8 cellular contexts compared by ENCODE assay signal in genomic region chr13:79405831-79406596, GRCh38. TPM values are rescaled to one million over a fixed set of nuclear protein-coding genes. Genes with fewer than 3 reads are reported as not detected.
A peak's percentile ranks its signal among the peaks of the same experiment; 100 is the strongest.
DNase-seq lines count a peak whose midpoint lies in the region; TF ChIP-seq lines count a peak whose summit lies in the region.

Gene RBM26, minus strand, starts transcription at chr13:79406255. Its CDS starts 481 bp downstream, at chr13:79405774.

- H3K18ac ChIP-seq in mesendoderm (ENCODE audit: low read length) = peak within 1 kb of the TSS; percentile 95

- H4K5ac ChIP-seq in mesendoderm (ENCODE audit: low read length) = no peak within 1 kb of the TSS

- peak within 1 kb of the TSS; percentile 76 for H2BK120ac ChIP-seq in mesendoderm (ENCODE audit: low read depth, low read length)

- H3K4ac ChIP-seq in mesendoderm (ENCODE audit: low read depth, low read length) = peak within 1 kb of the TSS; percentile 82

- H4K8ac ChIP-seq in mesendoderm (ENCODE audit: low read depth, low read length) = peak within 1 kb of the TSS; percentile 95

- peak within 1 kb of the TSS; percentile 96 for H3K27ac ChIP-seq in mesendoderm (ENCODE audit: low read depth, low read length)

- peaks cover 42% of the 10 kb centered on the region for H3K79me2 ChIP-seq in mesendoderm (ENCODE audit: control insufficient read depth, insufficient read depth, low read length)

- no peak for TF ChIP-seq CTCF in GM20000 (IDR thresholded peaks at IDR 0.05; ENCODE audit: extremely low read depth, missing control alignments)

- H3K27me3 ChIP-seq in endocrine pancreas (ENCODE audit: control insufficient read depth, insufficient read depth, low read length) = no peaks in the 10 kb centered on the region
- no peaks in the 10 kb centered on the region for H3K27me3 ChIP-seq in mesendoderm (ENCODE audit: insufficient read depth, low read length, poor library complexity)

- peak within 1 kb of the TSS; percentile 95 for H3K4me2 ChIP-seq in mesendoderm (ENCODE audit: low read length)

- H3K56ac ChIP-seq in mesendoderm (ENCODE audit: low read length) = peak within 1 kb of the TSS; percentile 99

- H3K79me1 ChIP-seq in mesendoderm (ENCODE audit: low read length) = no peaks in the 10 kb centered on the region

- DNase-seq in CMK (ENCODE audit: low read depth) = peak; percentile 96
- peak; percentile 95 for DNase-seq in GM20000 (ENCODE audit: low spot score)
- DNase-seq in HT-29 (ENCODE audit: low spot score) = peak; percentile 99
- peak; percentile 84 for DNase-seq in NOMO-1 treated with DMSO at 0.1 percent for 48 hours (lab: John Stamatoyannopoulos, UW; ENCODE audit: unreplicated experiment)
- DNase-seq in activated CD8-positive, alpha-beta memory T cell treated with anti-CD3 and anti-CD28 coated beads for 4 hours (ENCODE audit: low read depth in 2 of 2) = peak; percentile 86
- DNase-seq in mesendoderm = peak; percentile 98
- DNase-seq in stimulated activated CD8-positive, alpha-beta memory T cell treated with anti-CD3 and anti-CD28 coated beads, Interleukin-15, amount 100 ng/mL, for 1 hour (ENCODE audit: low read depth) = peak; percentile 86

- no peak within 1 kb of the TSS for H2BK15ac ChIP-seq in mesendoderm (replicated peaks; ENCODE audit: low read depth)

- H3K4me3 ChIP-seq in endocrine pancreas (ENCODE audit: control insufficient read depth, insufficient read depth, low read length) (peak within 1 kb of the TSS; percentile 96), mesendoderm (ENCODE audit: low read length) (peak within 1 kb of the TSS; percentile 98)

- WGBS in mesendoderm (ENCODE audit: extremely low coverage, insufficient coverage, low lambda C conversion rate) = no CpG with 5 or more reads among the region's 72 CpGs

- no peak within 1 kb of the TSS for H2AK5ac ChIP-seq in mesendoderm (ENCODE audit: low read length)

- H3K9ac ChIP-seq in endocrine pancreas (ENCODE audit: control insufficient read depth, insufficient read depth, low read length) = peak within 1 kb of the TSS; percentile 91
- H3K9ac ChIP-seq in mesendoderm (ENCODE audit: low read length) = peak within 1 kb of the TSS; percentile 98

- peaks cover 27% of the 10 kb centered on the region for H3K4me1 ChIP-seq in endocrine pancreas (ENCODE audit: control insufficient read depth, insufficient read depth, low read length)
- peaks cover 11% of the 10 kb centered on the region for H3K4me1 ChIP-seq in mesendoderm (ENCODE audit: control insufficient read depth, low read depth, low read length)

- no peaks in the 10 kb centered on the region for H3K9me3 ChIP-seq in endocrine pancreas (ENCODE audit: control insufficient read depth, low read length)

- H2BK5ac ChIP-seq in mesendoderm (ENCODE audit: low read length) = peak within 1 kb of the TSS; percentile 82

- H3K23ac ChIP-seq in mesendoderm (ENCODE audit: low read length) = peak within 1 kb of the TSS; percentile 83

- H3K36me3 ChIP-seq in endocrine pancreas (ENCODE audit: control insufficient read depth, insufficient read depth, low read length) (no peaks in the 10 kb centered on the region), mesendoderm (ENCODE audit: control insufficient read depth, insufficient read depth, low read length) (no peaks in the 10 kb centered on the region)

RNA-seq across cellular contexts. Expression of gene RBM26, which starts in this region (rescaled TPM):
- total RNA-seq in HT-29 (2014; rRNA removed; shearing (Covaris generic)) = 17.0 and 20.8 TPM in 2 replicates
- polyA plus RNA-seq in mesendoderm (2013, experiment 1 of 2) = 46.4 TPM
- 48.0 TPM for polyA plus RNA-seq in mesendoderm (2013, experiment 2 of 2)

Comparison
In these comparisons a context has a peak if more than half of its experiments do, and no peak if none do; other contexts are left out.
1. Peak in every context shown above with its lines: DNase-seq, H3K4me3 ChIP-seq and H3K27ac ChIP-seq.